In genomic region chr12:31733549-31734432, GRCh38 we compare ENCODE assay signal across 8 cellular contexts. TPM values are rescaled to one million over a fixed set of nuclear protein-coding genes. Genes with fewer than 3 reads are reported as not detected.
DNase-seq lines count a peak whose midpoint lies in the region; ATAC-seq, FAIRE-seq and TF ChIP-seq lines count a peak whose summit lies in the region.
"Not testable (repeated sequence)": the region's sequence is repeated elsewhere in the genome, so short reads cannot be mapped to it uniquely, and the experiment has no call there.

No MANE protein-coding gene starts in this region.

- H3K9me3 Mint-ChIP-seq in activated T-cell treated with anti-CD3 and anti-CD28 coated beads, Interleukin-2, amount 50 U/mL, for 4 hours, result not testable (repeated sequence)

- H3K27me3 Mint-ChIP-seq in activated T-cell treated with anti-CD3 and anti-CD28 coated beads, Interleukin-2, amount 50 U/mL, for 4 hours (ENCODE audit: low read depth), result not testable (repeated sequence)

- intact Hi-C loops in thyroid gland (cut with DNase I), result not testable (repeated sequence)

- H3K4me3 Mint-ChIP-seq in activated T-cell treated with anti-CD3 and anti-CD28 coated beads, Interleukin-2, amount 50 U/mL, for 4 hours, result peak overlapping the region; percentile 42

- not testable (repeated sequence) for H3K36me3 ChIP-seq in HUES64 (ENCODE audit: insufficient read depth, low read length); bronchial epithelial cell (ENCODE audit: control insufficient read depth, insufficient read depth, low read length); neutrophil; thyroid gland

- H3K27me3 ChIP-seq in HUES64 (ENCODE audit: insufficient read depth, low read length); bronchial epithelial cell (ENCODE audit: control insufficient read depth, insufficient read depth, low read length); neutrophil; thyroid gland: not testable (repeated sequence)

- DNase-seq in Caki2 (ENCODE audit: low read depth) (peak; percentile 69), SK-N-DZ (ENCODE audit: low spot score) (peak; percentile 32), bronchial epithelial cell (ENCODE audit: low read depth) (peak; percentile 76), foreskin fibroblast (peak; percentile 17 to 50)
- DNase-seq in activated T-cell treated with anti-CD3 and anti-CD28 coated beads, Interleukin-2, amount 50 U/mL, for 4 hours; thyroid gland: not testable (repeated sequence)

- FAIRE-seq in bronchial epithelial cell (lab: Jason Lieb, UNC), result not testable (repeated sequence)

- TF ChIP-seq POLR2A in thyroid gland (IDR thresholded peaks at IDR 0.05), result not testable (repeated sequence)

- not testable (repeated sequence) for H3K4me3 ChIP-seq in HUES64 (ENCODE audit: low read length); bronchial epithelial cell (ENCODE audit: low read depth, low read length); foreskin fibroblast (ENCODE audit: low read depth in 1 of 2, low read length in 2 of 2); neutrophil (ENCODE audit: low read depth in 1 of 2, low read length in 1 of 2); thyroid gland (replicated peaks in 1 of 3)

- not testable (repeated sequence) for H3K36me3 Mint-ChIP-seq in activated T-cell treated with anti-CD3 and anti-CD28 coated beads, Interleukin-2, amount 50 U/mL, for 4 hours (ENCODE audit: insufficient read depth)

- peaks cover 67% of the 10 kb centered on the region for H3K4me1 Mint-ChIP-seq in activated T-cell treated with anti-CD3 and anti-CD28 coated beads, Interleukin-2, amount 50 U/mL, for 4 hours (ENCODE audit: low read depth)

- in situ Hi-C loops in Caki2 (cut with HindIII; ENCODE audit: low pct_unique_long_range_greater_than_20kb, low sequenced_read_pairs), result loop anchor here (25.0 kb wide), 1 partner anchor 229 kb away; the partner anchor contains the start of gene RESF1

- peaks cover 16% of the 10 kb centered on the region for H3K4me1 ChIP-seq in HUES64 (ENCODE audit: insufficient read depth, low read length)
- H3K4me1 ChIP-seq in neutrophil (ENCODE audit: control insufficient read depth in 1 of 2, insufficient read depth in 1 of 2, low read depth in 1 of 2, low read length in 1 of 2), result peaks cover 49 to 50% of the 10 kb centered on the region in 2 experiments
- peaks cover 0 to 27% of the 10 kb centered on the region in 2 donors for H3K4me1 ChIP-seq in thyroid gland

- not testable (repeated sequence) for H3K9ac ChIP-seq in HUES64 (ENCODE audit: low read depth, low read length)

- TF ChIP-seq CTCF in bronchial epithelial cell (IDR thresholded peaks at IDR 0.05; ENCODE audit: insufficient read depth, low read length, severe bottlenecking); foreskin fibroblast (IDR thresholded peaks at IDR 0.05; ENCODE audit: low read depth, low read length); neutrophil (IDR thresholded peaks at IDR 0.05); thyroid gland (IDR thresholded peaks at IDR 0.05): not testable (repeated sequence)

- H3K27ac ChIP-seq in HUES64 (ENCODE audit: low read depth, low read length) (peak overlapping the region; percentile 92), neutrophil (peak overlapping the region; percentile 64), thyroid gland (peak overlapping the region in 2 of 3 donors; percentile 69 to 75)

- not testable (repeated sequence) for ATAC-seq in activated T-cell treated with anti-CD3 and anti-CD28 coated beads, Interleukin-2, amount 50 U/mL, for 4 hours

- WGBS in HUES64, result 84% methylated on average over 15 of the region's 15 CpGs
- 85 to 95% methylated on average over 15 of the region's 15 CpGs for WGBS in thyroid gland, 2 donors

- H3K9me3 ChIP-seq in HUES64 (ENCODE audit: insufficient read depth, low read depth, low read length); neutrophil; thyroid gland: not testable (repeated sequence)

RNA-seq across cellular contexts. Expression of gene AMN1, which starts 5.0 kb away (rescaled TPM):
- total RNA-seq in Caki2 (2014; rRNA removed; shearing (Covaris generic); ENCODE audit: low replicate concordance), result 6.3 and 7.9 TPM in 2 replicates
- 9.6 TPM for polyA plus RNA-seq in HUES64 (2013, experiment 1 of 2)
- polyA plus RNA-seq in HUES64 (2013, experiment 2 of 2), result 11.0 TPM
- polyA plus RNA-seq in SK-N-DZ (2014; cell fraction: cytosol; rRNA removed), result 27.1 and 27.5 TPM in 2 replicates
- 22.5 and 30.0 TPM in 2 replicates for polyA plus RNA-seq in SK-N-DZ (2014; cell fraction: nucleus; rRNA removed)
- 1 to 10 TPM; 3.4 to 4.7 (median 3.8) TPM for total RNA-seq in activated T-cell treated with anti-CD3 and anti-CD28 coated beads, Interleukin-2, amount 50 U/mL, for 4 hours
- total RNA-seq in bronchial epithelial cell (10.0 and 32.0 TPM in 2 replicates), thyroid gland (10 to 100 TPM in 2 of 4 donors, 1 to 10 TPM in 2; 4.8 to 21.0 (median 8.8) TPM)
